Comparison of ENCODE assay signal across 8 cellular contexts in the genomic region with DNA sequence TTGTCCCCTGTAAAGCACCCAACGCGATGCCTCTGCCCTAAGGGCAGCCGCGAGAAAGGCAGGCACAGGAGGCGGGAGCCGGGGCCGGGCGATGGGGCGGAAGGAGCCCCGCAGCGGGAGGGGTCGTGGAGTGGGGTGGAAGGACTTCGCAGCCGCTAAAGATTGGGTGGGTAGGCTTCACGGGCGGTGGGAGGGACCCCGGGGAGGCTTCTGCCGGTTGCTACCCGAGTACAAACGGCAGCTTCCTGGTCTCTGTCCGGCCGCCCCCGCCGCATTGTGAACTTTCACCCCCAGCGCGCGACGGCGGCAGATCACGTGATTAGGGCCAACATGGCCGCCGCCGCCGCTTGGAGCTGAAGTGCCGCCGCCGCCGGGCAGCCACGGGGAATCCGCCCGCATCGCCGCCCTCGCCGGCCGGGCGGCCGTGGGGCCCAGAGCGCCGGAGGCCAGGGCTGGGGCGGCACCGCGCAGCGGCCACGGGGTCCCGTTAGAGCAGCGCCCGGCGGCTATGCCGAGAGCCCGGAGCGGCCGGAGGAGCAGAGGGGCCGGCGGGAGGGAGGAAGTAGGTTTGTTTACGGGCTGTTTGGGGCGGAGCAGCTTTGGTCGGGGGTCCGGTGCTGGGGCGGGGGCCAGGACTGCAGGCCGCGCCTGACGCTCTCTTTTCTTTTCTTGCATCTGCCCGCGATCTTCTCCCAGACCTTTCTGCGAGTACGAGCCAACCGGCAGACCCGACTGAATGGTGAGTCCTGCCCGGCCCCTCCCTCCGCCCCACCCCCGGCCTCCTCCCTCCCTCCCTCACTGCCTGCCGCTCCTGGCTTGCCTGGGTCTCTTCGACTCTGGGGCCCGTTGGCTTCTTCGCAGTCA. TPM values are rescaled to one million over a fixed set of nuclear protein-coding genes. Genes with fewer than 3 reads are reported as not detected.
DNase-seq lines count a peak whose midpoint lies in the region; ATAC-seq and TF ChIP-seq lines count a peak whose summit lies in the region.

No MANE protein-coding gene starts in this region.

- no peaks in the 10 kb centered on the region for H3K27me3 Mint-ChIP-seq in neural crest cell (ENCODE audit: low read depth)
- H3K27me3 Mint-ChIP-seq in stimulated activated naive CD8-positive, alpha-beta T cell treated with anti-CD3 and anti-CD28 coated beads, Interleukin-15, amount 100 ng/mL, for 72 hours = no peaks in the 10 kb centered on the region

- H3K4me3 ChIP-seq in Karpas-422 (ENCODE audit: low read length) = peak overlapping the region; percentile 87

- H3K4me1 Mint-ChIP-seq in neural crest cell = peaks cover 55% of the 10 kb centered on the region
- H3K4me1 Mint-ChIP-seq in stimulated activated naive CD8-positive, alpha-beta T cell treated with anti-CD3 and anti-CD28 coated beads, Interleukin-15, amount 100 ng/mL, for 72 hours = peaks cover 52% of the 10 kb centered on the region

- peaks cover 31% of the 10 kb centered on the region for H3K4me1 ChIP-seq in Karpas-422 (ENCODE audit: low read length)

- H3K27ac ChIP-seq in Karpas-422 (ENCODE audit: low read length) (peak overlapping the region; percentile 85), RWPE1 (peak overlapping the region; percentile 97)

- peaks cover 36% of the 10 kb centered on the region for H3K79me2 ChIP-seq in Karpas-422 (ENCODE audit: low read length)

- peaks cover 17% of the 10 kb centered on the region; the same call in 1 of the 2 replicates for H3K36me3 ChIP-seq in Karpas-422 (ENCODE audit: insufficient read depth, low read length)

- peak; percentile 68 for ATAC-seq in GM21723 (IDR thresholded peaks at IDR 0.05; ENCODE audit: unreplicated experiment)
- peak; percentile 87 for ATAC-seq in stimulated activated naive CD8-positive, alpha-beta T cell treated with anti-CD3 and anti-CD28 coated beads, Interleukin-15, amount 100 ng/mL, for 72 hours

- peak overlapping the region; percentile 99 for H3K27ac Mint-ChIP-seq in neural crest cell (ENCODE audit: unreplicated experiment)
- H3K27ac Mint-ChIP-seq in stimulated activated naive CD8-positive, alpha-beta T cell treated with anti-CD3 and anti-CD28 coated beads, Interleukin-15, amount 100 ng/mL, for 72 hours = peak overlapping the region; percentile 99

- H3K9ac ChIP-seq in Karpas-422 (ENCODE audit: low read length) = peak overlapping the region; percentile 89

- peak; percentile 90 for DNase-seq in DMS153 treated with DMSO at 0.1 percent for 48 hours (lab: John Stamatoyannopoulos, UW; ENCODE audit: unreplicated experiment)
- DNase-seq in Karpas-422 = peak; percentile 95
- DNase-seq in RWPE1 (ENCODE audit: low spot score) = peak; percentile 92
- peak; percentile 96 for DNase-seq in activated effector memory CD4-positive, alpha-beta T cell treated with anti-CD3 and anti-CD28 coated beads, Interleukin-2, amount 50 U/mL, for 16 hours
- peak; percentile 86 for DNase-seq in fibroblast of the conjunctiva (ENCODE audit: low read depth)
- peak; percentile 85 for DNase-seq in neural crest cell (ENCODE audit: low read depth, low spot score)
- DNase-seq in stimulated activated naive CD8-positive, alpha-beta T cell treated with anti-CD3 and anti-CD28 coated beads, Interleukin-15, amount 100 ng/mL, for 72 hours = peak; percentile 88 to 92

- H2AFZ ChIP-seq in Karpas-422 (ENCODE audit: low read length) = peak overlapping the region; percentile 21; the same call in 1 of the 2 replicates

- peak overlapping the region; percentile 88 for H3K4me2 ChIP-seq in Karpas-422 (ENCODE audit: low read depth, low read length, poor library complexity, severe bottlenecking)

- H3K9me3 ChIP-seq in Karpas-422 (ENCODE audit: low read length) = no peaks in the 10 kb centered on the region

- no peaks in the 10 kb centered on the region for H3K9me2 ChIP-seq in Karpas-422 (replicated peaks; ENCODE audit: insufficient read depth, low read length)

- no peaks in the 10 kb centered on the region for H3K27me3 ChIP-seq in Karpas-422 (ENCODE audit: low read length)

- POLR2A ChIA-PET in RWPE1 (lab: Yijun Ruan, JAX; ENCODE audit: low non-redundant PET) = interaction anchor here (0.5 to 1.2 kb wide), 4 partner anchors 10 to 97 kb away, joined by 3 to 9 read pairs (median 6); no protein-coding TSS in a partner anchor

- TF ChIP-seq CTCF in RWPE1 (conservative IDR thresholded peaks at IDR 0.05; ENCODE audit: low read depth) (no peak), neural crest cell (conservative IDR thresholded peaks at IDR 0.05) (no peak)

- no peaks in the 10 kb centered on the region for H3K9me3 Mint-ChIP-seq in neural crest cell
- peaks cover 8% of the 10 kb centered on the region in 2 donors for H3K9me3 Mint-ChIP-seq in stimulated activated naive CD8-positive, alpha-beta T cell treated with anti-CD3 and anti-CD28 coated beads, Interleukin-15, amount 100 ng/mL, for 72 hours

- H3K36me3 Mint-ChIP-seq in neural crest cell (ENCODE audit: low read depth) = peaks cover 9% of the 10 kb centered on the region

- CTCF ChIA-PET in RWPE1 (lab: Yijun Ruan, JAX) = interaction anchor here (0.9 to 2.7 kb wide), 2 partner anchors 15 to 21 kb away, joined by 3 to 13 read pairs; no protein-coding TSS in a partner anchor

- H3K4me3 Mint-ChIP-seq in neural crest cell = peak overlapping the region; percentile 96
- H3K4me3 Mint-ChIP-seq in stimulated activated naive CD8-positive, alpha-beta T cell treated with anti-CD3 and anti-CD28 coated beads, Interleukin-15, amount 100 ng/mL, for 72 hours = peak overlapping the region; percentile 91 to 95

- H4K20me1 ChIP-seq in Karpas-422 (ENCODE audit: insufficient read depth, low read depth, low read length) = no peaks in the 10 kb centered on the region

RNA-seq across cellular contexts. Expression of a gene that starts 42.4 kb away (rescaled TPM):
- 10.7 and 13.9 TPM in 2 replicates for total RNA-seq in Karpas-422 (2014; rRNA removed; shearing (Covaris generic); ENCODE audit: low replicate concordance)
- 14.1 and 15.7 TPM in 2 replicates for total RNA-seq in neural crest cell

RNA-seq across cellular contexts. Expression of a gene that starts 42.6 kb away (rescaled TPM):
- total RNA-seq in Karpas-422 (2014; rRNA removed; shearing (Covaris generic); ENCODE audit: low replicate concordance) = 5.4 and 7.7 TPM in 2 replicates
- total RNA-seq in neural crest cell = 5.6 and 5.9 TPM in 2 replicates

Comparison
In these comparisons a context has a peak if more than half of its experiments do, and no peak if none do; other contexts are left out.
1. Peak in every context shown above with its lines: DNase-seq, ATAC-seq, H3K4me3 ChIP-seq and H3K27ac ChIP-seq.